In genomic region chr1:39153684-39154083, GRCh38 we compare ENCODE assay signal across 17 cellular contexts. TPM values are rescaled to one million over a fixed set of nuclear protein-coding genes. Genes with fewer than 3 reads are reported as not detected.
DNase-seq lines count a peak whose midpoint lies in the region; ATAC-seq and TF ChIP-seq lines count a peak whose summit lies in the region.
"Had no signal": no experiment of that assay in that cellular context is flagged by ENCODE, and none has a peak within 500 bp of the region (broad histone marks: within the 10 kb centered on the region; RNA-seq: fewer than 3 reads in every experiment).

No MANE protein-coding gene starts in this region.

- CTCF ChIA-PET in HEK293T (lab: Yijun Ruan, JAX), result interaction anchor here (1.1 to 1.3 kb wide), 2 partner anchors 11 to 21 kb away, joined by 3 read pairs; no protein-coding TSS in a partner anchor

- H3K9me3 Mint-ChIP-seq in H9, result no peaks in the 10 kb centered on the region
- H3K9me3 Mint-ChIP-seq: activated T-helper 17 cell treated with anti-CD3 and anti-CD28 coated beads, Interleukin-2, amount 50 U/mL, for 72 hours had no signal

- no peak overlapping the region for H4K91ac ChIP-seq in H9 (ENCODE audit: insufficient read length, low read depth, low read length)
- no peak overlapping the region for H4K91ac ChIP-seq in trophoblast cell (ENCODE audit: low read depth, low read length)

- no peak overlapping the region for H3K4me3 ChIP-seq in RWPE2 (ENCODE audit: severe bottlenecking)
- H3K4me3 ChIP-seq in fibroblast of lung (replicated peaks in 1 of 4; ENCODE audit: control extremely low read depth in 1 of 4, insufficient read depth in 1 of 4, low read depth in 3 of 4, low read length in 4 of 4), result no peak overlapping the region
- H3K4me3 ChIP-seq in trophoblast cell (ENCODE audit: low read depth, low read length), result no peak overlapping the region
- H3K4me3 ChIP-seq: pancreas had no signal

- H3K23me2 ChIP-seq in H9 (ENCODE audit: insufficient read length, low read depth, low read length, poor library complexity, severe bottlenecking), result no peaks in the 10 kb centered on the region

- H4K8ac ChIP-seq in H9 (replicated peaks; ENCODE audit: insufficient read length, low read depth, low read length) (no peak overlapping the region), trophoblast cell (ENCODE audit: low read depth, low read length) (no peak overlapping the region)

- H4K5ac ChIP-seq in H9 (ENCODE audit: insufficient read length, low read depth, low read length), result no peak overlapping the region

- no peak for TF ChIP-seq CTCF in H9 (conservative IDR thresholded peaks at IDR 0.05)
- no peak for TF ChIP-seq CTCF in RWPE2 (IDR thresholded peaks at IDR 0.05; ENCODE audit: poor library complexity, severe bottlenecking)
- TF ChIP-seq CTCF in fibroblast of lung (conservative IDR thresholded peaks at IDR 0.05 in 1 of 2, IDR thresholded peaks at IDR 0.05 in 1 of 2; ENCODE audit: low read depth in 1 of 2, low read length in 2 of 2), result no peak

- H2AK5ac ChIP-seq in H9 (ENCODE audit: insufficient read length, low read length), result no peak overlapping the region
- peak overlapping the region; percentile 28 for H2AK5ac ChIP-seq in trophoblast cell (ENCODE audit: low read length)

- H3K79me1 ChIP-seq in H9 (ENCODE audit: insufficient read depth, low read depth, low read length, poor library complexity, severe bottlenecking) (no peaks in the 10 kb centered on the region), trophoblast cell (ENCODE audit: low read length) (peaks cover 9% of the 10 kb centered on the region)

- H2AFZ ChIP-seq in H9 (ENCODE audit: low read length) (no peak overlapping the region), fibroblast of lung (ENCODE audit: low read length) (no peak overlapping the region), trophoblast cell (ENCODE audit: insufficient read depth, low read length, poor library complexity) (no peak overlapping the region)

- H4K20me1 ChIP-seq in H9 (ENCODE audit: control insufficient read depth, insufficient read depth, insufficient read length) (no peaks in the 10 kb centered on the region), fibroblast of lung (ENCODE audit: control insufficient read depth, extremely low read depth, insufficient read depth, low read length) (no peaks in the 10 kb centered on the region)

- H4K12ac ChIP-seq in trophoblast cell (ENCODE audit: low read depth, low read length), result no peak overlapping the region

- POLR2A ChIA-PET in HEK293T (lab: Yijun Ruan, JAX), result no interaction called here

- peak overlapping the region; percentile 78 to 92 (median 92); a peak in 6 of 7 replicates for H3K27ac Mint-ChIP-seq in H9
- H3K27ac Mint-ChIP-seq: activated CD8-positive, alpha-beta T cell treated with anti-CD3 and anti-CD28 coated beads, Interleukin-2, amount 10 ng/mL, durations not matched to agents 7 days and 5 days; activated T-helper 17 cell treated with anti-CD3 and anti-CD28 coated beads, Interleukin-2, amount 50 U/mL, for 72 hours had no signal

- peaks cover 74% of the 10 kb centered on the region in 2 experiments for H3K4me1 Mint-ChIP-seq in H9

- H3K4ac ChIP-seq in H9 (ENCODE audit: low read depth, low read length) (no peak overlapping the region), trophoblast cell (ENCODE audit: low read depth, low read length) (no peak overlapping the region)

- WGBS in H9 (ENCODE audit: extremely low coverage, insufficient read length, low lambda C conversion rate), result no CpG with 5 or more reads among the region's 2 CpGs
- no CpG with 5 or more reads among the region's 2 CpGs for WGBS in trophoblast cell (ENCODE audit: extremely low coverage, insufficient coverage, insufficient read length)

- H3K36me3 Mint-ChIP-seq in H9 (ENCODE audit: insufficient read depth in 1 of 3, low read depth in 3 of 3), result peaks cover 3 to 7% (median 3%) of the 10 kb centered on the region in 3 experiments; a peak in 5 of 7 replicates

- no peak overlapping the region for H3K27ac ChIP-seq in H9 (ENCODE audit: insufficient read length, low read depth, low read length)
- peak overlapping the region; percentile 97 for H3K27ac ChIP-seq in RWPE2 (ENCODE audit: poor library complexity, severe bottlenecking)
- H3K27ac ChIP-seq in fibroblast of lung (ENCODE audit: insufficient read depth, low read length), result peak overlapping the region; percentile 69
- H3K27ac ChIP-seq in trophoblast cell (ENCODE audit: low read depth, low read length), result peak overlapping the region; percentile 85
- H3K27ac ChIP-seq: C4-2B had no signal

- no peak for ATAC-seq in RWPE2 (ENCODE audit: low read depth)
- ATAC-seq in GM21390 (IDR thresholded peaks at IDR 0.05; ENCODE audit: unreplicated experiment), result no peak
- ATAC-seq: activated CD8-positive, alpha-beta T cell treated with anti-CD3 and anti-CD28 coated beads, Interleukin-2, amount 10 ng/mL, durations not matched to agents 7 days and 5 days had no signal

- H3K23ac ChIP-seq in H9 (ENCODE audit: insufficient read length, low read depth, low read length), result no peak overlapping the region
- no peak overlapping the region for H3K23ac ChIP-seq in trophoblast cell (ENCODE audit: low read length)

- H3K36me3 ChIP-seq in RWPE2 (ENCODE audit: low read depth) (0 out of 2 replicates have a peak, but pooled peaks cover 3% of the 10 kb centered on the region), fibroblast of lung (ENCODE audit: control insufficient read depth, insufficient read depth, low read length) (no peaks in the 10 kb centered on the region), trophoblast cell (ENCODE audit: control insufficient read depth in 1 of 2, insufficient read depth in 2 of 2, low read length in 2 of 2) (no peaks in the 10 kb centered on the region)
- H3K36me3 ChIP-seq: pancreas had no signal

- no peak overlapping the region for H2BK120ac ChIP-seq in H9 (ENCODE audit: low read depth, low read length, poor library complexity, severe bottlenecking)
- H2BK120ac ChIP-seq in trophoblast cell (ENCODE audit: insufficient read depth, low read length, poor library complexity), result peak overlapping the region; percentile 39

- H2BK20ac ChIP-seq in H9 (ENCODE audit: low read depth, low read length, poor library complexity, severe bottlenecking), result no peak overlapping the region

- H3K14ac ChIP-seq in H9 (ENCODE audit: insufficient read depth, low read length) (no peak overlapping the region), trophoblast cell (ENCODE audit: low read length) (no peak overlapping the region)

- no peaks in the 10 kb centered on the region for H3K27me3 Mint-ChIP-seq in H9 (ENCODE audit: low read depth)
- H3K27me3 Mint-ChIP-seq: activated T-helper 17 cell treated with anti-CD3 and anti-CD28 coated beads, Interleukin-2, amount 50 U/mL, for 72 hours had no signal

- no peak overlapping the region for H3T11ph ChIP-seq in H9 (ENCODE audit: low read length)

- H3K18ac ChIP-seq in H9 (ENCODE audit: insufficient read length, low read depth, low read length) (no peak overlapping the region), trophoblast cell (ENCODE audit: low read length) (no peak overlapping the region)

- H3K79me2 ChIP-seq in H9 (ENCODE audit: insufficient read depth, low read length) (peaks cover 8% of the 10 kb centered on the region; the same call in 1 of the 2 replicates), fibroblast of lung (ENCODE audit: control insufficient read depth, insufficient read depth, low read length) (peaks cover 71% of the 10 kb centered on the region), trophoblast cell (ENCODE audit: control insufficient read depth, insufficient read depth, low read length, poor library complexity) (peaks cover 5% of the 10 kb centered on the region)

- DNase-seq in H9 (no peak), RWPE2 (ENCODE audit: low spot score) (no peak), fibroblast of lung (ENCODE audit: low read depth in 2 of 2) (no peak), trophoblast cell (no peak), germinal center (ENCODE audit: low spot score) (no peak), hepatic stellate cell (ENCODE audit: low spot score) (no peak), HEK293T (ENCODE audit: extremely low spot score) (no peak)
- DNase-seq: activated CD8-positive, alpha-beta T cell treated with anti-CD3 and anti-CD28 coated beads, Interleukin-2, amount 10 ng/mL, durations not matched to agents 7 days and 5 days; amygdala; DND-41; Kasumi-1; midbrain; NCI-H2081 treated with DMSO at 0.1 percent for 48 hours; pancreas had no signal

- H2BK12ac ChIP-seq in H9 (ENCODE audit: insufficient read length, low read depth, low read length) (no peak overlapping the region), trophoblast cell (ENCODE audit: low read length) (no peak overlapping the region)

- H2BK5ac ChIP-seq in H9 (ENCODE audit: insufficient read length, low read length), result no peak overlapping the region
- H2BK5ac ChIP-seq in trophoblast cell (ENCODE audit: low read depth, low read length, poor library complexity), result peak overlapping the region; percentile 49

- no peaks in the 10 kb centered on the region for H3K9me3 ChIP-seq in H9 (ENCODE audit: control insufficient read depth, low read depth, low read length)
- H3K9me3 ChIP-seq in RWPE2 (ENCODE audit: severe bottlenecking), result no peaks in the 10 kb centered on the region
- no peaks in the 10 kb centered on the region for H3K9me3 ChIP-seq in fibroblast of lung (ENCODE audit: control insufficient read depth, insufficient read depth, low read depth, low read length)
- H3K9me3 ChIP-seq in trophoblast cell (ENCODE audit: insufficient read depth, low read depth, low read length), result no peaks in the 10 kb centered on the region
- H3K9me3 ChIP-seq: pancreas had no signal

- H3K4me3 Mint-ChIP-seq in H9, result no peak overlapping the region
- H3K4me3 Mint-ChIP-seq: activated CD8-positive, alpha-beta T cell treated with anti-CD3 and anti-CD28 coated beads, Interleukin-2, amount 10 ng/mL, durations not matched to agents 7 days and 5 days; activated T-helper 17 cell treated with anti-CD3 and anti-CD28 coated beads, Interleukin-2, amount 50 U/mL, for 72 hours had no signal

- H3K27me3 ChIP-seq in H9 (ENCODE audit: insufficient read depth, low read length), result no peaks in the 10 kb centered on the region
- H3K27me3 ChIP-seq in RWPE2 (ENCODE audit: insufficient read depth, poor library complexity, severe bottlenecking), result no peaks in the 10 kb centered on the region
- H3K27me3 ChIP-seq in fibroblast of lung (ENCODE audit: control insufficient read depth, insufficient read depth, low read length), result no peaks in the 10 kb centered on the region
- no peaks in the 10 kb centered on the region for H3K27me3 ChIP-seq in trophoblast cell (ENCODE audit: insufficient read depth, low read length)
- H3K27me3 ChIP-seq: pancreas had no signal

- no peak overlapping the region for H3K56ac ChIP-seq in H9 (ENCODE audit: insufficient read length, low read depth, low read length)

- no peak overlapping the region for H2BK15ac ChIP-seq in H9 (ENCODE audit: low read depth, low read length)

- H3K4me1 ChIP-seq in H9 (ENCODE audit: insufficient read depth, low read length), result peaks cover 41% of the 10 kb centered on the region
- H3K4me1 ChIP-seq in RWPE2 (ENCODE audit: insufficient read depth, poor library complexity, severe bottlenecking), result peaks cover 40% of the 10 kb centered on the region
- H3K4me1 ChIP-seq in fibroblast of lung (ENCODE audit: control insufficient read depth, extremely low read depth, insufficient read depth, low read length), result peaks cover 40% of the 10 kb centered on the region
- H3K4me1 ChIP-seq in trophoblast cell (ENCODE audit: control insufficient read depth in 1 of 2, insufficient read depth in 2 of 2, low read length in 2 of 2), result peaks cover 15 to 27% of the 10 kb centered on the region in 2 experiments

- H3K9ac ChIP-seq in H9 (ENCODE audit: extremely low read depth, insufficient read length, low read length) (no peak overlapping the region), fibroblast of lung (ENCODE audit: insufficient read depth, low read length) (no peak overlapping the region), trophoblast cell (ENCODE audit: low read length) (no peak overlapping the region)

- H3K4me2 ChIP-seq in H9 (ENCODE audit: insufficient read depth, insufficient read length, low read length), result no peak overlapping the region
- H3K4me2 ChIP-seq in fibroblast of lung (ENCODE audit: extremely low read depth, insufficient read depth, low read length), result no peak overlapping the region
- H3K4me2 ChIP-seq in trophoblast cell (ENCODE audit: low read length), result no peak overlapping the region

RNA-seq across cellular contexts. Expression of gene MACF1, which starts 50.8 kb away (rescaled TPM):
- total RNA-seq in H9 (2021) (172 and 190 TPM in 2 replicates), fibroblast of lung (265 and 414 TPM in 2 replicates)
- 110 and 178 TPM in 2 replicates for polyA plus RNA-seq in fibroblast of lung
- polyA plus RNA-seq in fibroblast of lung (2012), result 116 and 225 TPM in 2 replicates
- 211 and 350 TPM in 2 replicates for polyA minus RNA-seq in fibroblast of lung (ENCODE audit: low replicate concordance)
- 51.7 and 53.8 TPM in 2 replicates for polyA plus RNA-seq in trophoblast cell (2013)
